ENCODE assay signal across 16 cellular contexts in genomic region chr3:20857636-20858035, GRCh38.
DNase-seq lines count a peak whose midpoint lies in the region; ATAC-seq and TF ChIP-seq lines count a peak whose summit lies in the region.
"Had no signal": no experiment of that assay in that cellular context is flagged by ENCODE, and none has a peak within 500 bp of the region (broad histone marks: within the 10 kb centered on the region; RNA-seq: fewer than 3 reads in every experiment).

No MANE protein-coding gene starts in this region.

- peak; percentile 22 for DNase-seq in AG08395 (ENCODE audit: low spot score)
- peak; percentile 49 for DNase-seq in GM04503 (ENCODE audit: low read depth)
- peak; percentile 17 for DNase-seq in adipocyte (ENCODE audit: low read depth)
- DNase-seq in fibroblast of pulmonary artery (ENCODE audit: low read depth) = peak; percentile 22
- no peak for DNase-seq in spleen
- no peak for DNase-seq in colonic mucosa
- no peak for DNase-seq in HuH-7 (ENCODE audit: low spot score)
- DNase-seq: 8988T, AML-193, COR-L47, GOT3, MG63, NCI-H1092 treated with DMSO at 0.1 percent for 48 hours, NCI-H524 had no signal

- H3K9me3 ChIP-seq in adipocyte (ENCODE audit: control insufficient read depth, low read length) (no peaks in the 10 kb centered on the region), spleen (peaks cover 0 to 9% (median 0%) of the 10 kb centered on the region in 8 donors), colonic mucosa (no peaks in the 10 kb centered on the region)
- H3K9me3 ChIP-seq: MG63 had no signal

- 65 to 92% (median 80%) methylated on average over 2 of the region's 2 CpGs for WGBS in spleen, 5 donors

- H3K27ac ChIP-seq in spleen (no peak overlapping the region), colonic mucosa (no peak overlapping the region)

- no peak overlapping the region for H3K4me3 ChIP-seq in adipocyte (ENCODE audit: low read length)
- no peak overlapping the region for H3K4me3 ChIP-seq in fibroblast of pulmonary artery (replicated peaks; ENCODE audit: low read depth, low read length)
- H3K4me3 ChIP-seq in spleen = no peak overlapping the region
- H3K4me3 ChIP-seq in colonic mucosa = no peak overlapping the region
- H3K4me3 ChIP-seq: MG63 had no signal

- ATAC-seq in HG03135 (IDR thresholded peaks at IDR 0.05; ENCODE audit: unreplicated experiment) = no peak
- ATAC-seq: Panc1 had no signal

- intact Hi-C loops in spleen (cut with DNase I; ENCODE audit: low total_unique reads) = no loop called here
- intact Hi-C loops in colonic mucosa (cut with DNase I) = no loop called here

- H3K9ac ChIP-seq in adipocyte (ENCODE audit: low read length) (no peak overlapping the region), colonic mucosa (ENCODE audit: low read depth in 2 of 2, low read length in 2 of 2) (no peak overlapping the region)

- TF ChIP-seq CTCF in fibroblast of pulmonary artery (IDR thresholded peaks at IDR 0.05; ENCODE audit: low read length, missing control alignments) (no peak), spleen (IDR thresholded peaks at IDR 0.05 in 8 of 11, conservative IDR thresholded peaks at IDR 0.05 in 3 of 11) (no peak), colonic mucosa (IDR thresholded peaks at IDR 0.05) (no peak)

- TF ChIP-seq POLR2A in spleen (IDR thresholded peaks at IDR 0.05) = no peak

- no peaks in the 10 kb centered on the region for H3K4me1 ChIP-seq in adipocyte (ENCODE audit: control insufficient read depth, insufficient read depth, low read length)
- no peaks in the 10 kb centered on the region for H3K4me1 ChIP-seq in spleen
- H3K4me1 ChIP-seq in colonic mucosa = no peaks in the 10 kb centered on the region

- H3K27me3 ChIP-seq in adipocyte (replicated peaks; ENCODE audit: control insufficient read depth, insufficient read depth, low read length) (no peaks in the 10 kb centered on the region), spleen (replicated peaks in 1 of 7) (no peaks in the 10 kb centered on the region), colonic mucosa (no peaks in the 10 kb centered on the region)
- H3K27me3 ChIP-seq: MG63 had no signal

- no peaks in the 10 kb centered on the region for H3K36me3 ChIP-seq in adipocyte (ENCODE audit: control insufficient read depth, insufficient read depth, low read length, severe bottlenecking)
- no peaks in the 10 kb centered on the region for H3K36me3 ChIP-seq in spleen
- no peaks in the 10 kb centered on the region for H3K36me3 ChIP-seq in colonic mucosa
- H3K36me3 ChIP-seq: MG63 had no signal

Comparison
In these comparisons a context has a peak if more than half of its experiments do, and no peak if none do; other contexts are left out.
1. DNase-seq: peak in AG08395 (single experiment), GM04503 (single experiment), adipocyte (single experiment) and fibroblast of pulmonary artery (single experiment); none in spleen (single experiment), colonic mucosa (single experiment) and HuH-7 (single experiment).